1 cellular context compared by ENCODE assay signal in genomic region chr1:150551784-150552691, GRCh38.
A peak's percentile ranks its signal among the peaks of the same experiment; 100 is the strongest.
TF ChIP-seq lines count a peak whose summit lies in the region.

No MANE protein-coding gene starts in this region.

TF ChIP-seq in K562, 482 proteins besides CTCF, POLR2A, EP300 and RAD21 (continued from another document and continues in another):
- TF ChIP-seq OTX1 (CRISPR knock-in tag; IDR thresholded peaks at IDR 0.05) (no peak), ZNF518B (CRISPR knock-in tag; IDR thresholded peaks at IDR 0.05) (no peak), NR2C2 (CRISPR knock-in tag; IDR thresholded peaks at IDR 0.05) (no peak), NR2C2 (tag; IDR thresholded peaks at IDR 0.05) (peak; percentile 58), ZNF354B (CRISPR knock-in tag; IDR thresholded peaks at IDR 0.05) (no peak), HNRNPUL1 (IDR thresholded peaks at IDR 0.05; ENCODE audit: low read length) (no peak), EZH2 (IDR thresholded peaks at IDR 0.05; ENCODE audit: borderline replicate concordance, low read depth, low read length) (no peak), HNRNPH1 (optimal IDR thresholded peaks at IDR 0.05; ENCODE audit: low read depth, low read length) (no peak), HEY1 (CRISPR knock-in tag; IDR thresholded peaks at IDR 0.05; ENCODE audit: borderline replicate concordance) (no peak), LEF1 (IDR thresholded peaks at IDR 0.05) (0 out of 2 replicates have a peak, but pooled peaks have one; percentile 20), ZKSCAN8 (CRISPR knock-in tag; IDR thresholded peaks at IDR 0.05) (no peak), CTBP1 (IDR thresholded peaks at IDR 0.05; ENCODE audit: borderline replicate concordance) (peak; percentile 94), TEAD1 (CRISPR knock-in tag; IDR thresholded peaks at IDR 0.05) (no peak), MYBL2 (IDR thresholded peaks at IDR 0.05; ENCODE audit: low read depth) (no peak), MYBL2 (CRISPR knock-in tag; IDR thresholded peaks at IDR 0.05; ENCODE audit: borderline replicate concordance) (no peak), ZFX (CRISPR knock-in tag; IDR thresholded peaks at IDR 0.05) (no peak), ZHX1 (conservative IDR thresholded peaks at IDR 0.05; ENCODE audit: low read length) (no peak), GATAD2B (IDR thresholded peaks at IDR 0.05; ENCODE audit: borderline replicate concordance) (no peak), ZNF316 (IDR thresholded peaks at IDR 0.05) (no peak), ZNF347 (CRISPR knock-in tag; IDR thresholded peaks at IDR 0.05; ENCODE audit: low read depth) (no peak), ELF1 (tag; IDR thresholded peaks at IDR 0.05) (no peak), FOXJ3 (CRISPR knock-in tag; IDR thresholded peaks at IDR 0.05) (no peak), ZSCAN32 (CRISPR knock-in tag; IDR thresholded peaks at IDR 0.05) (no peak), PRMT5 (CRISPR knock-in tag; IDR thresholded peaks at IDR 0.05) (no peak), ZBED1 (IDR thresholded peaks at IDR 0.05) (no peak), MAFG (tag; conservative IDR thresholded peaks at IDR 0.05) (no peak), E2F8 (IDR thresholded peaks at IDR 0.05; ENCODE audit: low read depth, partially characterized antibody) (peak; percentile 35), ZNF408 (CRISPR knock-in tag; IDR thresholded peaks at IDR 0.05; ENCODE audit: low read depth) (no peak), FOXJ2 (tag; IDR thresholded peaks at IDR 0.05) (no peak), TSHZ1 (CRISPR knock-in tag; IDR thresholded peaks at IDR 0.05) (no peak), NFE2L1 (tag; IDR thresholded peaks at IDR 0.05; ENCODE audit: borderline replicate concordance, low read depth) (no peak)
- TF ChIP-seq, protein P1, sequence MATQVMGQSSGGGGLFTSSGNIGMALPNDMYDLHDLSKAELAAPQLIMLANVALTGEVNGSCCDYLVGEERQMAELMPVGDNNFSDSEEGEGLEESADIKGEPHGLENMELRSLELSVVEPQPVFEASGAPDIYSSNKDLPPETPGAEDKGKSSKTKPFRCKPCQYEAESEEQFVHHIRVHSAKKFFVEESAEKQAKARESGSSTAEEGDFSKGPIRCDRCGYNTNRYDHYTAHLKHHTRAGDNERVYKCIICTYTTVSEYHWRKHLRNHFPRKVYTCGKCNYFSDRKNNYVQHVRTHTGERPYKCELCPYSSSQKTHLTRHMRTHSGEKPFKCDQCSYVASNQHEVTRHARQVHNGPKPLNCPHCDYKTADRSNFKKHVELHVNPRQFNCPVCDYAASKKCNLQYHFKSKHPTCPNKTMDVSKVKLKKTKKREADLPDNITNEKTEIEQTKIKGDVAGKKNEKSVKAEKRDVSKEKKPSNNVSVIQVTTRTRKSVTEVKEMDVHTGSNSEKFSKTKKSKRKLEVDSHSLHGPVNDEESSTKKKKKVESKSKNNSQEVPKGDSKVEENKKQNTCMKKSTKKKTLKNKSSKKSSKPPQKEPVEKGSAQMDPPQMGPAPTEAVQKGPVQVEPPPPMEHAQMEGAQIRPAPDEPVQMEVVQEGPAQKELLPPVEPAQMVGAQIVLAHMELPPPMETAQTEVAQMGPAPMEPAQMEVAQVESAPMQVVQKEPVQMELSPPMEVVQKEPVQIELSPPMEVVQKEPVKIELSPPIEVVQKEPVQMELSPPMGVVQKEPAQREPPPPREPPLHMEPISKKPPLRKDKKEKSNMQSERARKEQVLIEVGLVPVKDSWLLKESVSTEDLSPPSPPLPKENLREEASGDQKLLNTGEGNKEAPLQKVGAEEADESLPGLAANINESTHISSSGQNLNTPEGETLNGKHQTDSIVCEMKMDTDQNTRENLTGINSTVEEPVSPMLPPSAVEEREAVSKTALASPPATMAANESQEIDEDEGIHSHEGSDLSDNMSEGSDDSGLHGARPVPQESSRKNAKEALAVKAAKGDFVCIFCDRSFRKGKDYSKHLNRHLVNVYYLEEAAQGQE (CRISPR knock-in tag; IDR thresholded peaks at IDR 0.05; ENCODE audit: low read depth), result no peak
